In the genomic region with DNA sequence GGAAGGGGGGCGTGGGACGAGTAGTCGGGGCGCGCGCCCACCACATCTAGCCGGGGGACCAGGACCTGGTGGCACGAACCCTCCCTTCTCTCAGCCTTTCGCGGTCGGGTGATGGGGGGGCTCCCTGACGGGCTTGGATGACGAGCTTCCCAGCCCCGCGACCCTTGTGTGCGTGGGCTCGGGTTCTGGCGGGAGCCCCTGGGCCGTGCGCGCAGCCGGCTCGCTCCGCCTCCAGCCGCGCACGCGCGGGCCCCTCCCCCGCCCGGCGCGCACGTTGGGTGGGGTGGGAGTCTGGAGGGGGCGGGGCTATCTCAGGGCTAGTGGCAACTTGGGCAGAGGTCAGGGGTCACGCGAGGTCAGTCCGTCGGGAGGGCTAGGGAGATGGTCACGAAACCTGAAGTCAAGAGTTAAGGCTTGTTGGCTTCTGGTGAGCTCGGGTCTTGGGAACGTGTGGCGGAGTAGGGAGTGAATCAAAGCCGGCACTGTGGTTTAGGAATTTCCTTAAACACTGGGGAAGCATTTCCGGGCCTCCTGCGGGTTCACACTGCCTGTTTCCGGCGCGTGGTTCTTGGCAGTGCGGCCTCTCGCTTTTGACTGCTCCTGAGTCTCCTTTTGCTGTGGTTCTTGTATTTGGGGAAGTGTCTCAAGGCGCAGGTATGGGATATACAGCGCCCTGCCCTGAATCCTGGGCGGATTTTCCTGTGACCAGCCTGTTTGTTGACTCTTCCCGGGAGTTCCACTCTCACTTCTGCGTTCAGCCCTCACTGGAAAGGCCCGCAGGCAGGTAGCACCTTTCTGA, we compare ENCODE assay signal across 8 cellular contexts. TPM values are rescaled to one million over a fixed set of nuclear protein-coding genes. Genes with fewer than 3 reads are reported as not detected.
DNase-seq lines count a peak whose midpoint lies in the region; ATAC-seq and TF ChIP-seq lines count a peak whose summit lies in the region.

A gene (plus strand): TSS at position 356 of the 799 bp plus-strand sequence. CDS start 1,654 bp downstream, outside the sequence.

- H2AFZ ChIP-seq in ACC112 (ENCODE audit: low read length, unreplicated experiment): peak within 1 kb of the TSS; percentile 52
- peak within 1 kb of the TSS; percentile 96 for H2AFZ ChIP-seq in smooth muscle cell (ENCODE audit: low read depth)

- H3K27me3 ChIP-seq in ACC112 (ENCODE audit: insufficient read depth, low read length) (no peaks in the 10 kb centered on the region), smooth muscle cell (ENCODE audit: low read depth) (no peaks in the 10 kb centered on the region)

- TF ChIP-seq CTCF in cardiac fibroblast (IDR thresholded peaks at IDR 0.05; ENCODE audit: low read depth, low read length) (no peak), smooth muscle cell (IDR thresholded peaks at IDR 0.05; ENCODE audit: borderline replicate concordance, insufficient read depth, poor library complexity, severe bottlenecking) (no peak)

- peak within 1 kb of the TSS; percentile 91 for H3K4me2 ChIP-seq in smooth muscle cell

- peaks cover 16 to 20% (median 18%) of the 10 kb centered on the region in 3 donors for H3K27me3 Mint-ChIP-seq in immature natural killer cell (ENCODE audit: low read depth in 3 of 3)

- WGBS in smooth muscle cell (ENCODE audit: low lambda C conversion rate): 2% methylated on average over 24 of the region's 57 CpGs

- H3K4me3 ChIP-seq in ACC112 (ENCODE audit: low read depth, low read length) (peak within 1 kb of the TSS; percentile 95), cardiac fibroblast (replicated peaks in 1 of 2; ENCODE audit: low read depth in 2 of 2, low read length in 2 of 2) (peak within 1 kb of the TSS; percentile 96 to 100), smooth muscle cell (peak within 1 kb of the TSS; percentile 74)

- H4K20me1 ChIP-seq in smooth muscle cell (ENCODE audit: low read depth): peaks cover 30% of the 10 kb centered on the region

- no peaks in the 10 kb centered on the region for H3K9me3 Mint-ChIP-seq in immature natural killer cell

- H3K9me3 ChIP-seq in smooth muscle cell (replicated peaks; ENCODE audit: low read depth): no peaks in the 10 kb centered on the region

- peaks cover 29 to 32% of the 10 kb centered on the region in 2 donors for H3K4me1 Mint-ChIP-seq in immature natural killer cell

- H3K4me1 ChIP-seq in ACC112 (ENCODE audit: control insufficient read depth, insufficient read depth, low read length, unreplicated experiment) (peaks cover 15% of the 10 kb centered on the region), smooth muscle cell (ENCODE audit: low read depth) (peaks cover 19% of the 10 kb centered on the region)

- ATAC-seq in GM18867 (IDR thresholded peaks at IDR 0.05; ENCODE audit: unreplicated experiment) (peak; percentile 27), HG03103 (IDR thresholded peaks at IDR 0.05; ENCODE audit: low read depth, unreplicated experiment) (peak; percentile 19)

- H3K36me3 ChIP-seq in ACC112 (ENCODE audit: insufficient read depth, low read length) (peaks cover 11% of the 10 kb centered on the region), smooth muscle cell (ENCODE audit: low read depth) (peaks cover 2% of the 10 kb centered on the region)

- DNase-seq in NCI-H2196 (lab: John Stamatoyannopoulos, UW; ENCODE audit: unreplicated experiment) (peak; percentile 86), cardiac fibroblast (ENCODE audit: low read depth in 2 of 2) (peak; percentile 83 to 84), immature natural killer cell (peak; percentile 77 to 82 (median 81)), smooth muscle cell (lab: John Stamatoyannopoulos, UW; ENCODE audit: unreplicated experiment) (peak; percentile 80)
- peak; percentile 58 to 72 (median 65) for DNase-seq in activated CD4-positive, CD25-positive, alpha-beta regulatory T cell (lab: John Stamatoyannopoulos, UW)

- H3K27ac ChIP-seq in ACC112 (ENCODE audit: low read depth, low read length): peak within 1 kb of the TSS; percentile 98
- peak within 1 kb of the TSS; percentile 100 for H3K27ac ChIP-seq in smooth muscle cell (ENCODE audit: low read depth)

- H3F3A ChIP-seq in smooth muscle cell (ENCODE audit: low read depth): peaks cover 15% of the 10 kb centered on the region

- H3K9ac ChIP-seq in smooth muscle cell (ENCODE audit: low read depth): peak within 1 kb of the TSS; percentile 99

- peaks cover 5 to 11% (median 5%) of the 10 kb centered on the region in 3 donors for H3K36me3 Mint-ChIP-seq in immature natural killer cell

- peaks cover 42% of the 10 kb centered on the region for H3K79me2 ChIP-seq in ACC112 (ENCODE audit: control insufficient read depth, insufficient read depth, low read length, unreplicated experiment)
- peaks cover 35% of the 10 kb centered on the region for H3K79me2 ChIP-seq in smooth muscle cell (ENCODE audit: low read depth)

- H3K27ac Mint-ChIP-seq in immature natural killer cell: peak within 1 kb of the TSS; percentile 97 to 100 (median 100)

- peak within 1 kb of the TSS; percentile 98 to 99 (median 98) for H3K4me3 Mint-ChIP-seq in immature natural killer cell

RNA-seq across cellular contexts. Expression of the gene that starts here (rescaled TPM):
- 10 to 100 TPM in 1 of 3 donors, 1 to 10 TPM in 2; 1.9 to 38.9 (median 2.8) TPM for polyA plus RNA-seq in immature natural killer cell
- 9.0 and 16.2 TPM in 2 replicates for total RNA-seq in smooth muscle cell
- polyA plus RNA-seq in smooth muscle cell: 14.5 and 24.9 TPM in 2 replicates

Comparison
In these comparisons a context has a peak if more than half of its experiments do, and no peak if none do; other contexts are left out.
1. Peak in every context shown above with its lines: DNase-seq, ATAC-seq, H3K4me3 ChIP-seq and H3K27ac ChIP-seq.